25 cellular contexts compared by ENCODE assay signal in the genomic region with DNA sequence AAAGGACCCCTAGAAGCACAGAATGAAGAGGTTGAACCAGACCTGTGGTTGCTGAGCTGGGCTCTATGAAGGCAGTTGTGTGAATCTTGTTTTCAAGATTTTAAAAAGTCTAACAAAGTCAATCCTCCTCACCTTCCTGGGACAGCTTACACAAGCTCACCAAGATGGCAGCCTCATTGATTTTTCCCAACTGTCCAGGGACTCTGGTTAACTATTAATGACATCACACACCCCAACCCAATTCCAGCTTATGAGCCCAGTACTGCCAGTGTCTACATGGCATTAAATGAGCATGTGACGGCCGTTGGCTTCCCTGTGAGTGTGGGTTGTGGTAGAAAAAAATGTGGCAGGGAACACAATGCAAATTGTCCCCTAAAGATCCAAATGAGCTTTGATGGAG.
"Had no signal": no experiment of that assay in that cellular context is flagged by ENCODE, and none has a peak within 500 bp of the region (broad histone marks: within the 10 kb centered on the region; RNA-seq: fewer than 3 reads in every experiment).

No MANE protein-coding gene starts in this region.

- H3K4me1 ChIP-seq: esophagus squamous epithelium, prostate gland, right atrium auricular region, sigmoid colon, transverse colon, upper lobe of right lung, uterus had no signal

- H3K36me3 Mint-ChIP-seq: immature natural killer cell; memory B cell; stimulated activated effector memory CD8-positive, alpha-beta T cell treated with anti-CD3 and anti-CD28 coated beads, Interleukin-12 subunit alpha, Interleukin-12 subunit beta, amount 100 ng/mL, for 72 hours had no signal

- H3K9me3 Mint-ChIP-seq: effector memory CD8-positive, alpha-beta T cell; immature natural killer cell had no signal

- H3K27me3 ChIP-seq: right atrium auricular region, transverse colon, upper lobe of right lung, uterus had no signal

- H3K9me3 ChIP-seq: esophagus squamous epithelium, prostate gland, right atrium auricular region, sigmoid colon, thoracic aorta, transverse colon, upper lobe of right lung, uterus had no signal

- H3K27ac Mint-ChIP-seq: effector memory CD8-positive, alpha-beta T cell; immature natural killer cell; memory B cell; stimulated activated effector memory CD8-positive, alpha-beta T cell treated with anti-CD3 and anti-CD28 coated beads, Interleukin-12 subunit alpha, Interleukin-12 subunit beta, amount 100 ng/mL, for 72 hours had no signal

- FAIRE-seq: endometrium, frontal cortex had no signal

- H3K36me3 ChIP-seq: esophagus squamous epithelium, prostate gland, right atrium auricular region, sigmoid colon, thoracic aorta, transverse colon, upper lobe of right lung, uterus had no signal

- H3K4me3 ChIP-seq: coronary artery, esophagus squamous epithelium, lung, prostate gland, right atrium auricular region, sigmoid colon, thoracic aorta, transverse colon, upper lobe of right lung, uterus had no signal

- H3K27ac ChIP-seq: coronary artery, esophagus squamous epithelium, prostate gland, right atrium auricular region, sigmoid colon, thoracic aorta, transverse colon, upper lobe of right lung, uterus had no signal

- H3K4me1 Mint-ChIP-seq: immature natural killer cell; memory B cell; stimulated activated effector memory CD8-positive, alpha-beta T cell treated with anti-CD3 and anti-CD28 coated beads, Interleukin-12 subunit alpha, Interleukin-12 subunit beta, amount 100 ng/mL, for 72 hours had no signal

- H3K4me3 Mint-ChIP-seq: effector memory CD8-positive, alpha-beta T cell; immature natural killer cell; memory B cell; nephron; stimulated activated effector memory CD8-positive, alpha-beta T cell treated with anti-CD3 and anti-CD28 coated beads, Interleukin-12 subunit alpha, Interleukin-12 subunit beta, amount 100 ng/mL, for 72 hours had no signal

- ATAC-seq: effector memory CD8-positive, alpha-beta T cell; left colon; left ventricle myocardium superior; upper lobe of right lung had no signal

- DNase-seq: effector memory CD8-positive, alpha-beta T cell; erythroblast; esophagus squamous epithelium; hypothalamus; immature natural killer cell; islet precursor cell; kidney glomerular epithelial cell; left colon; left ventricle myocardium superior; sigmoid colon; stimulated activated CD4-positive, alpha-beta T cell treated with anti-CD3 and anti-CD28 coated beads, Interleukin-4, amount 100 ng/mL, for 24 hours; stimulated activated naive CD4-positive, alpha-beta T cell treated with Interleukin-2 at 50 U/mL for 16 hours; transverse colon; upper lobe of right lung; uterus had no signal
